ENCODE assay signal across 9 cellular contexts in genomic region chr14:77025744-77026165, GRCh38.
DNase-seq lines count a peak whose midpoint lies in the region; ATAC-seq and TF ChIP-seq lines count a peak whose summit lies in the region.
"Had no signal": no experiment of that assay in that cellular context is flagged by ENCODE, and none has a peak within 500 bp of the region (broad histone marks: within the 10 kb centered on the region; RNA-seq: fewer than 3 reads in every experiment).

No MANE protein-coding gene starts in this region.

- 0 out of 2 replicates have a peak overlapping the region, but pooled peaks have one; percentile 42 for H3K27ac ChIP-seq in SK-N-MC

- H3K36me3 ChIP-seq in GM06990 (ENCODE audit: control insufficient read depth, insufficient read depth, low read length): peaks cover 5% of the 10 kb centered on the region
- peaks cover 7% of the 10 kb centered on the region for H3K36me3 ChIP-seq in SK-N-MC (ENCODE audit: insufficient read depth, low read length)

- TF ChIP-seq CTCF in GM06990 (IDR thresholded peaks at IDR 0.05; ENCODE audit: insufficient read depth, low read length, poor library complexity, severe bottlenecking) (no peak), foreskin fibroblast (IDR thresholded peaks at IDR 0.05; ENCODE audit: low read depth, low read length) (no peak), retinal pigment epithelial cell (conservative IDR thresholded peaks at IDR 0.05; ENCODE audit: low read depth, low read length) (no peak)

- DNase-seq in GM06990 (ENCODE audit: extremely low read depth, insufficient read length) (no peak), SK-N-MC (ENCODE audit: low read depth, low spot score) (no peak), foreskin fibroblast (peak in 1 of 2 donors; percentile 36), retinal pigment epithelial cell (ENCODE audit: low read depth) (no peak), RPMI8226 (no peak), islet precursor cell (no peak)
- DNase-seq in effector CD8-positive, alpha-beta T cell (lab: John Stamatoyannopoulos, UW): no peak

- peak overlapping the region; percentile 88 for H3K9ac ChIP-seq in SK-N-MC (ENCODE audit: insufficient read length)

- H3K27me3 ChIP-seq in GM06990 (replicated peaks; ENCODE audit: control insufficient read depth, insufficient read depth, low read length): no peaks in the 10 kb centered on the region
- H3K27me3 ChIP-seq: neutrophil had no signal

- H3K4me3 ChIP-seq in GM06990 (replicated peaks; ENCODE audit: low read depth, low read length) (peak overlapping the region; percentile 38), SK-N-MC (peak overlapping the region; percentile 88), foreskin fibroblast (ENCODE audit: low read depth in 1 of 2, low read length in 2 of 2) (peak overlapping the region; percentile 70 to 95), retinal pigment epithelial cell (ENCODE audit: low read length) (peak overlapping the region; percentile 81)

- H3K9me3 ChIP-seq in SK-N-MC (ENCODE audit: low read depth, low read length): no peaks in the 10 kb centered on the region
- H3K9me3 ChIP-seq: neutrophil had no signal

- ATAC-seq in GM19324 (IDR thresholded peaks at IDR 0.05; ENCODE audit: low FRiP score, unreplicated experiment): no peak

Comparison
In these comparisons a context has a peak if more than half of its experiments do, and no peak if none do; other contexts are left out.
1. H3K4me3 ChIP-seq: peak in every context shown above with its lines; median percentile 88 in SK-N-MC; 82 in foreskin fibroblast; 81 in retinal pigment epithelial cell; 38 in GM06990.